In the genomic region with DNA sequence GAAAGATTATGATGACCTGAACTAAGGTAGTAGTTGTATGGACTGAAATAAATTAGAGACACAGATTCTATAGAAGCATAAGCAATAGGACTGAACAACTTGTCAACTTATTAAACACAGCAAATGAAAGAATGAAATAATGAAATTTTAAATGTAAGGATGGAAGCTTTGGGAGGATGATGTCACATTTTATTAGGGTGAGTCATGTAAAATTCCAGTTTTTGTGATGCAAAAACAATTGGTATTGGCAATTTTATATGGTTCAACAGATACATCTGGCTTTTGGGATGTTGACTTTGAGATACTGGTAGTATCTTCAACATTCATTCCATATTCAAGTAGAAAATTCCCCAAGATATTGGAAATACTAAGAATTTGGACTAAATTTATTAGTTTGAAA, we compare ENCODE assay signal across 1 cellular context.
TF ChIP-seq lines count a peak whose summit lies in the region.

No MANE protein-coding gene starts in this region.

TF ChIP-seq in GM23338, 12 proteins besides CTCF, POLR2A, EP300 and RAD21 (continued from another document):
- TF ChIP-seq, protein P1, sequence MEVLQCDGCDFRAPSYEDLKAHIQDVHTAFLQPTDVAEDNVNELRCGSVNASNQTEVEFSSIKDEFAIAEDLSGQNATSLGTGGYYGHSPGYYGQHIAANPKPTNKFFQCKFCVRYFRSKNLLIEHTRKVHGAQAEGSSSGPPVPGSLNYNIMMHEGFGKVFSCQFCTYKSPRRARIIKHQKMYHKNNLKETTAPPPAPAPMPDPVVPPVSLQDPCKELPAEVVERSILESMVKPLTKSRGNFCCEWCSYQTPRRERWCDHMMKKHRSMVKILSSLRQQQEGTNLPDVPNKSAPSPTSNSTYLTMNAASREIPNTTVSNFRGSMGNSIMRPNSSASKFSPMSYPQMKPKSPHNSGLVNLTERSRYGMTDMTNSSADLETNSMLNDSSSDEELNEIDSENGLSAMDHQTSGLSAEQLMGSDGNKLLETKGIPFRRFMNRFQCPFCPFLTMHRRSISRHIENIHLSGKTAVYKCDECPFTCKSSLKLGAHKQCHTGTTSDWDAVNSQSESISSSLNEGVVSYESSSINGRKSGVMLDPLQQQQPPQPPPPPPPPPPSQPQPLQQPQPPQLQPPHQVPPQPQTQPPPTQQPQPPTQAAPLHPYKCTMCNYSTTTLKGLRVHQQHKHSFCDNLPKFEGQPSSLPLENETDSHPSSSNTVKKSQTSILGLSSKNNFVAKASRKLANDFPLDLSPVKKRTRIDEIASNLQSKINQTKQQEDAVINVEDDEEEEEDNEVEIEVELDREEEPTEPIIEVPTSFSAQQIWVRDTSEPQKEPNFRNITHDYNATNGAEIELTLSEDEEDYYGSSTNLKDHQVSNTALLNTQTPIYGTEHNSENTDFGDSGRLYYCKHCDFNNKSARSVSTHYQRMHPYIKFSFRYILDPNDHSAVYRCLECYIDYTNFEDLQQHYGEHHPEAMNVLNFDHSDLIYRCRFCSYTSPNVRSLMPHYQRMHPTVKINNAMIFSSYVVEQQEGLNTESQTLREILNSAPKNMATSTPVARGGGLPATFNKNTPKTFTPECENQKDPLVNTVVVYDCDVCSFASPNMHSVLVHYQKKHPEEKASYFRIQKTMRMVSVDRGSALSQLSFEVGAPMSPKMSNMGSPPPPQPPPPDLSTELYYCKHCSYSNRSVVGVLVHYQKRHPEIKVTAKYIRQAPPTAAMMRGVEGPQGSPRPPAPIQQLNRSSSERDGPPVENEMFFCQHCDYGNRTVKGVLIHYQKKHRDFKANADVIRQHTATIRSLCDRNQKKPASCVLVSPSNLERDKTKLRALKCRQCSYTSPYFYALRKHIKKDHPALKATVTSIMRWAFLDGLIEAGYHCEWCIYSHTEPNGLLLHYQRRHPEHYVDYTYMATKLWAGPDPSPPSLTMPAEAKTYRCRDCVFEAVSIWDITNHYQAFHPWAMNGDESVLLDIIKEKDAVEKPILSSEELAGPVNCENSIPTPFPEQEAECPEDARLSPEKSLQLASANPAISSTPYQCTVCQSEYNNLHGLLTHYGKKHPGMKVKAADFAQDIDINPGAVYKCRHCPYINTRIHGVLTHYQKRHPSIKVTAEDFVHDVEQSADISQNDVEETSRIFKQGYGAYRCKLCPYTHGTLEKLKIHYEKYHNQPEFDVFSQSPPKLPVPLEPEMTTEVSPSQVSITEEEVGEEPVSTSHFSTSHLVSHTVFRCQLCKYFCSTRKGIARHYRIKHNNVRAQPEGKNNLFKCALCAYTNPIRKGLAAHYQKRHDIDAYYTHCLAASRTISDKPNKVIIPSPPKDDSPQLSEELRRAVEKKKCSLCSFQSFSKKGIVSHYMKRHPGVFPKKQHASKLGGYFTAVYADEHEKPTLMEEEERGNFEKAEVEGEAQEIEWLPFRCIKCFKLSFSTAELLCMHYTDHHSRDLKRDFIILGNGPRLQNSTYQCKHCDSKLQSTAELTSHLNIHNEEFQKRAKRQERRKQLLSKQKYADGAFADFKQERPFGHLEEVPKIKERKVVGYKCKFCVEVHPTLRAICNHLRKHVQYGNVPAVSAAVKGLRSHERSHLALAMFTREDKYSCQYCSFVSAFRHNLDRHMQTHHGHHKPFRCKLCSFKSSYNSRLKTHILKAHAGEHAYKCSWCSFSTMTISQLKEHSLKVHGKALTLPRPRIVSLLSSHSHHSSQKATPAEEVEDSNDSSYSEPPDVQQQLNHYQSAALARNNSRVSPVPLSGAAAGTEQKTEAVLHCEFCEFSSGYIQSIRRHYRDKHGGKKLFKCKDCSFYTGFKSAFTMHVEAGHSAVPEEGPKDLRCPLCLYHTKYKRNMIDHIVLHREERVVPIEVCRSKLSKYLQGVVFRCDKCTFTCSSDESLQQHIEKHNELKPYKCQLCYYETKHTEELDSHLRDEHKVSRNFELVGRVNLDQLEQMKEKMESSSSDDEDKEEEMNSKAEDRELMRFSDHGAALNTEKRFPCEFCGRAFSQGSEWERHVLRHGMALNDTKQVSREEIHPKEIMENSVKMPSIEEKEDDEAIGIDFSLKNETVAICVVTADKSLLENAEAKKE (CRISPR knock-in tag; IDR thresholded peaks at IDR 0.05) = no peak
- TF ChIP-seq ZNF114 (CRISPR knock-in tag; IDR thresholded peaks at IDR 0.05) = no peak
